In the genomic region with DNA sequence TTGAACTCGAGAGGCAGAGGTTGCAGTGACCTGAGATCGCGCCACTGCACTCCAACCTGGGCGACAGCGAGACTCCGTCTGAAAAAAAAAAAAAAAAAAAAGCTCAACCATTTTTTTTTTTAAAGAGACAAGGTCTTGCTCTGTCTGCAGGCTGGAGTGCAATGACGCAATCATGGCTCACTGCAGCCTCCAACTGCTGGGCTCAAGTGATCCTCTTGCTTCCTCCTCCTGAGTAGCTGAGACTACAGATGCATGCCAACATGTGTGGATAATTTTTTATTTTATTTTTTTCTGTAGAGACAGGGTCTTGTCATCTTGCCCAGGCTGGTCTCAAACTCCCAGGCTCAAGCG, we compare ENCODE assay signal across 8 cellular contexts. TPM values are rescaled to one million over a fixed set of nuclear protein-coding genes. Genes with fewer than 3 reads are reported as not detected.
DNase-seq lines count a peak whose midpoint lies in the region; ATAC-seq and TF ChIP-seq lines count a peak whose summit lies in the region.

No MANE protein-coding gene starts in this region.

- DNase-seq in DMS153 (lab: John Stamatoyannopoulos, UW) (peak; percentile 44), DMS153 treated with DMSO at 0.1 percent for 48 hours (lab: John Stamatoyannopoulos, UW; ENCODE audit: unreplicated experiment) (no peak), OCI-M1 (lab: John Stamatoyannopoulos, UW) (peak; percentile 91), epithelial cell of proximal tubule (ENCODE audit: low read depth) (no peak), retinal pigment epithelial cell (ENCODE audit: low read depth) (no peak), COLO829 (ENCODE audit: low spot score) (no peak), cerebellum (ENCODE audit: low spot score) (no peak)

- H3K4me3 ChIP-seq in epithelial cell of proximal tubule (ENCODE audit: low read depth, low read length) (peak overlapping the region; percentile 26), retinal pigment epithelial cell (ENCODE audit: low read length) (peak overlapping the region; percentile 10)

- TF ChIP-seq CTCF in epithelial cell of proximal tubule (conservative IDR thresholded peaks at IDR 0.05; ENCODE audit: low read depth, low read length) (no peak), retinal pigment epithelial cell (conservative IDR thresholded peaks at IDR 0.05; ENCODE audit: low read depth, low read length) (no peak)

- no peak for ATAC-seq in GM18861 (IDR thresholded peaks at IDR 0.05; ENCODE audit: unreplicated experiment)

RNA-seq across cellular contexts. Expression of a gene that starts 10.3 kb away (rescaled TPM):
- total RNA-seq in epithelial cell of proximal tubule (33.6 and 58.9 TPM in 2 replicates), cerebellum (3.5 TPM)

RNA-seq across cellular contexts. Expression of a gene that starts 21.8 kb away (rescaled TPM):
- 192 and 247 TPM in 2 replicates for total RNA-seq in epithelial cell of proximal tubule
- 30.8 TPM for total RNA-seq in cerebellum

RNA-seq across cellular contexts. Expression of a gene that starts 55.0 kb away (rescaled TPM):
- total RNA-seq in epithelial cell of proximal tubule (165 and 265 TPM in 2 replicates), cerebellum (151 TPM)

Comparison
In these comparisons a context has a peak if more than half of its experiments do, and no peak if none do; other contexts are left out.
1. DNase-seq: peak in DMS153 (single experiment) and OCI-M1 (single experiment); none in DMS153 treated with DMSO at 0.1 percent for 48 hours (single experiment), epithelial cell of proximal tubule (single experiment), retinal pigment epithelial cell (single experiment), COLO829 (single experiment) and cerebellum (single experiment).